In the genomic region with DNA sequence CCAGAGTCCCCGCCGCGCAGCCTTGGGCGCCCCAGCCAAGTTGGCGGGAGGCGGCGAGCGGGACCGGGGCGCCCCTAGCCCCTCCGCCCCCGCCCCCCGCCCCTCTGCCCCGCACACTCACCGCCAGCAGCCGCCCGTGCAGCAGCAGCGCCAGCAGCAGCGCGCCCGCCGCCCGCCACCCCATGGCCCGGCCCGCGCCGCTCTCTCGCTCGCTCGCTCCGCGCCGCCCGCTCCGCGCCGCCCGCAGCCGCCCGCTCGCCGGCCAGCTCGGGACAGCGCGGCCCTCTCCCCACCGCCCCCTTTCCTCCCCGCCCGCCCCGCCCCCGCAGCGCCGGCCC, we compare ENCODE assay signal across 8 cellular contexts. TPM values are rescaled to one million over a fixed set of nuclear protein-coding genes. Genes with fewer than 3 reads are reported as not detected.
DNase-seq lines count a peak whose midpoint lies in the region; ATAC-seq and TF ChIP-seq lines count a peak whose summit lies in the region.

Gene HSPG2, minus strand, starts transcription at position 277 of the 338 bp plus-strand sequence. Its CDS starts 93 bp downstream, at position 184.

- no peak for DNase-seq in A172 (ENCODE audit: low spot score)
- no peak for DNase-seq in colonic mucosa
- DNase-seq in mesenteric fat pad (ENCODE audit: low spot score): no peak
- no peak for DNase-seq in DMS114 treated with DMSO at 0.1 percent for 48 hours (lab: John Stamatoyannopoulos, UW; ENCODE audit: unreplicated experiment)
- DNase-seq in NCI-H774 (lab: John Stamatoyannopoulos, UW): no peak

- peak within 1 kb of the TSS; percentile 70 for H3K9ac ChIP-seq in HUES6 (ENCODE audit: low read length)
- peak within 1 kb of the TSS; percentile 84 to 97 for H3K9ac ChIP-seq in colonic mucosa (ENCODE audit: low read depth in 2 of 2, low read length in 2 of 2)

- intact Hi-C loops in colonic mucosa (cut with DNase I): no loop called here

- under 1% methylated on average over 39 of the region's 52 CpGs for WGBS in urinary bladder

- no peak for ATAC-seq in HG02610 (IDR thresholded peaks at IDR 0.05; ENCODE audit: unreplicated experiment)

- H3K9me3 ChIP-seq in HUES6 (ENCODE audit: control insufficient read depth, insufficient read depth, low read depth, low read length) (no peaks in the 10 kb centered on the region), colonic mucosa (no peaks in the 10 kb centered on the region)

- no peak within 1 kb of the TSS for H3K27ac ChIP-seq in HUES6 (ENCODE audit: low read depth, low read length)
- H3K27ac ChIP-seq in colonic mucosa: peak within 1 kb of the TSS; percentile 92
- H3K27ac ChIP-seq in urinary bladder (ENCODE audit: low read depth): peak within 1 kb of the TSS; percentile 64

- no peak for TF ChIP-seq CTCF in colonic mucosa (IDR thresholded peaks at IDR 0.05)

- H3K4me1 ChIP-seq in HUES6 (ENCODE audit: control insufficient read depth, insufficient read depth, low read length) (peaks cover 36% of the 10 kb centered on the region), colonic mucosa (peaks cover 15% of the 10 kb centered on the region), urinary bladder (ENCODE audit: insufficient read depth) (no peaks in the 10 kb centered on the region)

- H3K36me3 ChIP-seq in HUES6 (ENCODE audit: control insufficient read depth, insufficient read depth, low read length) (no peaks in the 10 kb centered on the region), colonic mucosa (no peaks in the 10 kb centered on the region), urinary bladder (ENCODE audit: insufficient read depth) (no peaks in the 10 kb centered on the region)

- no peaks in the 10 kb centered on the region for H3K27me3 ChIP-seq in HUES6 (ENCODE audit: control insufficient read depth, insufficient read depth, low read length)
- no peaks in the 10 kb centered on the region for H3K27me3 ChIP-seq in colonic mucosa

- H3K4me3 ChIP-seq in HUES6 (ENCODE audit: low read depth, low read length): peak within 1 kb of the TSS; percentile 70
- peak within 1 kb of the TSS; percentile 59 for H3K4me3 ChIP-seq in colonic mucosa
- H3K4me3 ChIP-seq in urinary bladder (ENCODE audit: low read depth, low read length): peak within 1 kb of the TSS; percentile 76

RNA-seq across cellular contexts. Expression of gene HSPG2, which starts in this region (rescaled TPM):
- total RNA-seq in A172 (2014; rRNA removed; shearing (Covaris generic)): 17.9 and 18.3 TPM in 2 replicates
- total RNA-seq in colonic mucosa: 100 to 1,000 TPM; 148 to 152 TPM
- 543 TPM for total RNA-seq in mesenteric fat pad
- 242 TPM for total RNA-seq in urinary bladder
- polyA plus RNA-seq in urinary bladder: 514 TPM
